In the genomic region with DNA sequence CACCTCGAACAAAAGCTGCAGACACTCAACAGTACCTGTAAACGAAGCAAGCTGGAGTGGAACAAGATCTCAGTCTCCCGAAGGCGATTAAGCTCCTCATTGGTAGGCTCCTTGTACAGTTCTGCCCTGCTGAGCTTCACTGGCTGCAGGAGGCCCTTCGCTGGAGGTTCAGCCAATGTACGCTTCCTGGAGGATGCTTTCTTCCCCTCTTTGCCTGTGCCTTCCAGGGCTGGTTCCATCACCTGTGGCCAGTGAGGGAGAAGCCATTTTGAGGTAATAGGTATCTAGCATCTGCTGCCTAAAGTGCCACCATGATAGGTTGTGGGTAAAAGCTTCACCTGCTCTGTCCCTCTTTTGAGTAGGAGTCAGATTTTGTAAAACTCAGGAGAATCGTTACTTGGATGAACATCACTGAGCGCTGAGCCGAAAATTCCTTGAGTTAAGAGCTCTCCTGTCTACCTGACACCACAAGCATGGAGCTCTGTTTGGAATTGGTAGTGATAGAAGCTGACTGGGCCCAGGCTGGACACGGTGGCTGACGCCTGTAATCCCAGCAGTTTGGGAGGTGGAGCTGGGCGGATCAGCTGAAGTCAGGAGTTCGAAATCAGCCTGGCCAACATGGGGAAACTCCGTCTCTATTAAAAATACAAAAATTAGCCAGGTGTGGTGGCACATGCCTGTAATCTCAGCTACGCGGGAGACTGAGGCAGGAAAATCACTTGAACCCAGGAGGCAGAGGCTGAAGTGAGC, we compare ENCODE assay signal across 9 cellular contexts. TPM values are rescaled to one million over a fixed set of nuclear protein-coding genes. Genes with fewer than 3 reads are reported as not detected.
A peak's percentile ranks its signal among the peaks of the same experiment; 100 is the strongest.
DNase-seq lines count a peak whose midpoint lies in the region; ATAC-seq, FAIRE-seq and TF ChIP-seq lines count a peak whose summit lies in the region.
"Had no signal": no experiment of that assay in that cellular context is flagged by ENCODE, and none has a peak within 500 bp of the region (broad histone marks: within the 10 kb centered on the region; RNA-seq: fewer than 3 reads in every experiment).

No MANE protein-coding gene starts in this region.

- peak overlapping the region; percentile 86 for H3K4me3 ChIP-seq in A673 (ENCODE audit: low read depth, low read length, poor library complexity, severe bottlenecking)
- H3K4me3 ChIP-seq in HFF-Myc (replicated peaks; ENCODE audit: low read depth, low read length), result peak overlapping the region; percentile 88
- H3K4me3 ChIP-seq in GM12878, result peak overlapping the region; percentile 96

- CTCF ChIA-PET in A673 (lab: Charles Lee), result interaction anchor here (1.2 kb wide), 1 partner anchor 19 kb away, joined by 4 read pairs; no protein-coding TSS in a partner anchor
- CTCF ChIA-PET in GM12878 (lab: Yijun Ruan, JAX), result interaction anchor here (0.7 to 14.3 kb wide), 9 partner anchors 8 to 186 kb away, joined by 3 to 154 read pairs (median 7); partner anchors contain the start of gene AQP3

- no peaks in the 10 kb centered on the region for H3K9me3 ChIP-seq in A673 (ENCODE audit: low read depth, low read length, poor library complexity, severe bottlenecking)
- H3K9me3 ChIP-seq in GM12878 (replicated peaks; ENCODE audit: control insufficient read depth, insufficient read depth, low read length), result no peaks in the 10 kb centered on the region
- H3K9me3 ChIP-seq: uterus had no signal

- intact Hi-C loops in A673 (cut with micrococcal nuclease; ENCODE audit: unreplicated experiment) (no loop called here), GM12878 (cut with micrococcal nuclease; ENCODE audit: unreplicated experiment) (no loop called here)

- H4K20me1 ChIP-seq in GM12878 (ENCODE audit: control insufficient read depth, insufficient read depth), result no peaks in the 10 kb centered on the region

- DNase-seq in A673 (ENCODE audit: low spot score) (no peak), HFF-Myc (ENCODE audit: extremely low read depth, low read depth) (no peak), GM12878 (ENCODE audit: low read depth, low spot score) (no peak), mesenteric fat pad (ENCODE audit: low spot score) (peak; percentile 33), SKM-1 treated with dmso at 0.1 percent for 144 hours (lab: John Stamatoyannopoulos, UW; ENCODE audit: unreplicated experiment) (no peak), NCI-H146 treated with DMSO at 0.1 percent for 48 hours (lab: John Stamatoyannopoulos, UW; ENCODE audit: unreplicated experiment) (no peak)
- DNase-seq in central memory CD4-positive, alpha-beta T cell, result no peak
- DNase-seq: uterus had no signal

- H3K27me3 ChIP-seq in A673 (replicated peaks; ENCODE audit: insufficient read depth, low read depth, low read length, poor library complexity), result no peaks in the 10 kb centered on the region
- no peaks in the 10 kb centered on the region for H3K27me3 ChIP-seq in GM12878 (replicated peaks in 1 of 2; ENCODE audit: control insufficient read depth in 2 of 2, insufficient read depth in 2 of 2, low read length in 1 of 2)
- H3K27me3 ChIP-seq: uterus had no signal

- ATAC-seq in GM12878 (no peak), GM21447 (IDR thresholded peaks at IDR 0.05; ENCODE audit: unreplicated experiment) (no peak)

- H3K27ac ChIP-seq in A673 (ENCODE audit: low read depth, low read length, poor library complexity, severe bottlenecking) (no peak overlapping the region), GM12878 (ENCODE audit: control insufficient read depth, insufficient read depth) (no peak overlapping the region; the same call in 1 of the 2 replicates)

- RAD21 ChIA-PET in GM12878 (lab: Charles Lee; ENCODE audit: unreplicated experiment), result interaction anchor here (0.6 to 1.0 kb wide), 3 partner anchors 9 to 883 kb away, joined by 3 to 4 read pairs (median 3); no protein-coding TSS in a partner anchor

- no peak for TF ChIP-seq POLR2A in GM12878 (IDR thresholded peaks at IDR 0.05; ENCODE audit: low read depth, low read length)

- peaks cover 22% of the 10 kb centered on the region for H3K79me2 ChIP-seq in GM12878 (ENCODE audit: control insufficient read depth, insufficient read depth, low read length)

- no peak for TF ChIP-seq EP300 in GM12878 (IDR thresholded peaks at IDR 0.05; ENCODE audit: borderline replicate concordance in 1 of 2, control insufficient read depth in 1 of 2, low read depth in 2 of 2, low read length in 2 of 2)

- peak overlapping the region; percentile 85 for H3K4me2 ChIP-seq in GM12878 (ENCODE audit: control insufficient read depth, insufficient read depth)

- no TSS peak for BruUV-seq in A673 (replicated peaks; lab: Mats Ljungman, UMichigan)
- no TSS peak for BruUV-seq in GM12878 (replicated peaks; lab: Mats Ljungman, UMichigan)

- SMC1A ChIA-PET in GM12878 (lab: Charles Lee; ENCODE audit: uncharacterized antibody, unreplicated experiment), result interaction anchor here (1.9 to 3.9 kb wide), 4 partner anchors 13 to 97 kb away, joined by 4 to 20 read pairs (median 12); no protein-coding TSS in a partner anchor

- in situ Hi-C loops in GM12878 (cut with MboI), result no loop called here

- H3K4me1 ChIP-seq in A673 (ENCODE audit: insufficient read depth, low read length, poor library complexity, severe bottlenecking), result no peaks in the 10 kb centered on the region
- peaks cover 7% of the 10 kb centered on the region for H3K4me1 ChIP-seq in GM12878 (ENCODE audit: control insufficient read depth, insufficient read depth, low read length)
- H3K4me1 ChIP-seq: uterus had no signal

- H3K36me3 ChIP-seq in A673 (ENCODE audit: insufficient read depth, low read length, poor library complexity, severe bottlenecking) (peaks cover 32% of the 10 kb centered on the region), GM12878 (ENCODE audit: control insufficient read depth in 2 of 2, insufficient read depth in 2 of 2, low read length in 1 of 2) (peaks cover 15 to 23% of the 10 kb centered on the region in 2 experiments)
- H3K36me3 ChIP-seq: uterus had no signal

- TF ChIP-seq RAD21 in GM12878 (IDR thresholded peaks at IDR 0.05; ENCODE audit: insufficient read depth, low read depth, low read length), result no peak

- H2AFZ ChIP-seq in GM12878 (ENCODE audit: control insufficient read depth, low read depth, low read length), result no peak overlapping the region

- no peak for TF ChIP-seq CTCF in A673 (conservative IDR thresholded peaks at IDR 0.05; ENCODE audit: low read depth, low read length)
- no peak for TF ChIP-seq CTCF in HFF-Myc (IDR thresholded peaks at IDR 0.05; ENCODE audit: low read depth, low read length, missing control alignments)
- no peak for TF ChIP-seq CTCF in GM12878 (IDR thresholded peaks at IDR 0.05 in 2 of 3, conservative IDR thresholded peaks at IDR 0.05 in 1 of 3; ENCODE audit: control insufficient read depth in 2 of 3, extremely low read depth in 1 of 3, insufficient read depth in 1 of 3, low read depth in 3 of 3, low read length in 3 of 3)

- POLR2A ChIA-PET in A673 (lab: Charles Lee; ENCODE audit: low non-redundant PET) (no interaction called here), GM12878 (lab: Charles Lee) (interaction anchor here (0.5 to 2.1 kb wide), 3 partner anchors 19 to 151 kb away, joined by 4 to 12 read pairs (median 6); partner anchors contain the start of gene AQP3)

- H3K9ac ChIP-seq in GM12878 (ENCODE audit: control insufficient read depth, insufficient read depth, low read length), result peak overlapping the region; percentile 78

- FAIRE-seq in GM12878 (lab: Jason Lieb, UNC), result no peak

- 72% methylated on average over 16 of the region's 16 CpGs for WGBS in GM12878 (ENCODE audit: insufficient coverage, insufficient replicate concordance, low lambda C conversion rate, missing lambda C conversion rate)

RNA-seq across cellular contexts. Expression of gene NOL6, which starts 1.4 kb away (rescaled TPM):
- 36.3 and 49.6 TPM in 2 replicates for total RNA-seq in A673 (2021)
- total RNA-seq in GM12878 (2013; cell fraction: nucleolus; rRNA removed), result 41.2 and 42.0 TPM in 2 replicates
- 29.4 and 34.0 TPM in 2 replicates for total RNA-seq in GM12878 (2014; rRNA removed)
- 18.8 and 20.7 TPM in 2 replicates for total RNA-seq in GM12878 (2014; rRNA removed; fragmentation: Illumina TruSeq; extraction: Trizol)
- total RNA-seq in GM12878 (2021), result 51.8 and 53.2 TPM in 2 replicates
- 15.3 TPM for polyA plus RNA-seq in GM12878 (2011; ENCODE audit: low read depth)
- polyA plus RNA-seq in GM12878 (2011; rRNA removed), result 9.1 and 26.4 TPM in 2 replicates
- 24.6 and 24.9 TPM in 2 replicates for polyA plus RNA-seq in GM12878 (2011; cell fraction: cytosol; rRNA removed)
- 51.7 and 61.5 TPM in 2 replicates for polyA plus RNA-seq in GM12878 (2011; cell fraction: nucleus; rRNA removed)
- 16.0 and 17.8 TPM in 2 replicates for polyA plus RNA-seq in GM12878 (2012)
- 26.8 and 36.9 TPM in 2 replicates for polyA plus RNA-seq in GM12878 (2014; fragmentation: Illumina TruSeq; extraction: Trizol)
- polyA plus RNA-seq in GM12878 (2014; fragmentation: Nextera tagmentation; extraction: Ambion mirVana), result 10 to 100 TPM in 1 of 2 experiments, 1 to 10 TPM in 1; 8.3 to 13.2 TPM
- polyA plus RNA-seq in GM12878 (2014; rRNA removed), result 32.2 and 40.1 TPM in 2 replicates
- polyA plus RNA-seq in GM12878 (2016; fragmentation: Nextera tagmentation; extraction: Ambion mirVana), result 10 to 100 TPM; 40.6 to 47.1 TPM
- 35.0 and 35.3 TPM in 2 replicates for polyA minus RNA-seq in GM12878 (2011; rRNA and poly(A)+ RNA removed)
- 13.2 and 16.1 TPM in 2 replicates for polyA minus RNA-seq in GM12878 (2011; cell fraction: cytosol; rRNA and poly(A)+ RNA removed)
- 33.0 and 59.5 TPM in 2 replicates for polyA minus RNA-seq in GM12878 (2011; cell fraction: nucleus; rRNA and poly(A)+ RNA removed)
- 35.7 TPM for total RNA-seq in mesenteric fat pad

RNA-seq across cellular contexts. Expression of gene AQP3, which starts 25.0 kb away (rescaled TPM):
- total RNA-seq in A673 (2021) (0.37 and 0.43 TPM in 2 replicates), GM12878 (2014; rRNA removed) (3.1 and 6.5 TPM in 2 replicates), GM12878 (2014; rRNA removed; fragmentation: Illumina TruSeq; extraction: Trizol) (2.0 and 3.0 TPM in 2 replicates), GM12878 (2021) (3.4 and 4.8 TPM in 2 replicates), mesenteric fat pad (27.7 TPM)
- 0.47 and 0.92 TPM in 2 replicates for total RNA-seq in GM12878 (2013; cell fraction: nucleolus; rRNA removed)
- polyA plus RNA-seq in GM12878 (2011; ENCODE audit: low read depth), result 2.6 TPM
- polyA plus RNA-seq in GM12878 (2011; rRNA removed) (4.1 and 5.5 TPM in 2 replicates), GM12878 (2014; fragmentation: Illumina TruSeq; extraction: Trizol) (0.95 and 2.6 TPM in 2 replicates), GM12878 (2014; fragmentation: Nextera tagmentation; extraction: Ambion mirVana) (under 1 TPM; 0.60 to 0.71 TPM), GM12878 (2014; rRNA removed) (4.2 and 6.9 TPM in 2 replicates), GM12878 (2016; fragmentation: Nextera tagmentation; extraction: Ambion mirVana) (10 to 100 TPM; 11.2 to 11.8 TPM)
- 10.2 and 11.0 TPM in 2 replicates for polyA plus RNA-seq in GM12878 (2011; cell fraction: cytosol; rRNA removed)
- polyA plus RNA-seq in GM12878 (2011; cell fraction: nucleus; rRNA removed), result 9.5 and 11.4 TPM in 2 replicates
- 1.8 and 4.9 TPM in 2 replicates for polyA plus RNA-seq in GM12878 (2012)
- polyA minus RNA-seq in GM12878 (2011; rRNA and poly(A)+ RNA removed), result 3.9 and 6.0 TPM in 2 replicates
- polyA minus RNA-seq in GM12878 (2011; cell fraction: cytosol; rRNA and poly(A)+ RNA removed), result 6.7 and 7.4 TPM in 2 replicates
- polyA minus RNA-seq in GM12878 (2011; cell fraction: nucleus; rRNA and poly(A)+ RNA removed), result 1.4 and 2.3 TPM in 2 replicates

RNA-seq across cellular contexts. Expression of gene ANKRD18B, which starts 51.7 kb away (rescaled TPM):
- total RNA-seq in A673 (2021) (not detected in 2 replicates), GM12878 (2014; rRNA removed) (not detected in 2 replicates), GM12878 (2014; rRNA removed; fragmentation: Illumina TruSeq; extraction: Trizol) (not detected in 2 replicates), GM12878 (2021) (not detected in 2 replicates), mesenteric fat pad (not detected)
- total RNA-seq in GM12878 (2013; cell fraction: nucleolus; rRNA removed), result not detected in 2 replicates
- not detected for polyA plus RNA-seq in GM12878 (2011; ENCODE audit: low read depth)
- polyA plus RNA-seq in GM12878 (2011; rRNA removed) (not detected in 2 replicates), GM12878 (2014; fragmentation: Illumina TruSeq; extraction: Trizol) (not detected in 2 replicates), GM12878 (2014; fragmentation: Nextera tagmentation; extraction: Ambion mirVana) (not detected), GM12878 (2014; rRNA removed) (not detected in 2 replicates), GM12878 (2016; fragmentation: Nextera tagmentation; extraction: Ambion mirVana) (not detected)
- polyA plus RNA-seq in GM12878 (2011; cell fraction: cytosol; rRNA removed), result not detected in 2 replicates
- not detected in 2 replicates for polyA plus RNA-seq in GM12878 (2011; cell fraction: nucleus; rRNA removed)
- polyA plus RNA-seq in GM12878 (2012), result not detected in 2 replicates
- not detected in 2 replicates for polyA minus RNA-seq in GM12878 (2011; rRNA and poly(A)+ RNA removed)
- not detected in 2 replicates for polyA minus RNA-seq in GM12878 (2011; cell fraction: cytosol; rRNA and poly(A)+ RNA removed)
- not detected in 2 replicates for polyA minus RNA-seq in GM12878 (2011; cell fraction: nucleus; rRNA and poly(A)+ RNA removed)
